In genomic region chr17:72672729-72673128, GRCh38 we compare ENCODE assay signal across 30 cellular contexts.
"Had no signal": no experiment of that assay in that cellular context is flagged by ENCODE, and none has a peak within 500 bp of the region (broad histone marks: within the 10 kb centered on the region; RNA-seq: fewer than 3 reads in every experiment).

No MANE protein-coding gene starts in this region.

- H3K36me3 ChIP-seq: brain microvascular endothelial cell had no signal

- DNase-seq: activated CD4-positive, alpha-beta memory T cell treated with anti-CD3 and anti-CD28 coated beads for 36 hours; activated CD4-positive, alpha-beta T cell treated with anti-CD3 and anti-CD28 coated beads for 36 hours; activated CD4-positive, alpha-beta T cell treated with anti-CD3 and anti-CD28 coated beads, Interleukin-2, amount 10 ng/mL, durations not matched to agents 24 days and 14 days; activated CD4-positive, CD25-positive, alpha-beta regulatory T cell; activated CD4-positive, CD25-positive, alpha-beta regulatory T cell treated with anti-CD3 and anti-CD28 coated beads, Interleukin-2, amount 50 U/mL, for 72 hours; activated CD8-positive, alpha-beta memory T cell treated with anti-CD3 and anti-CD28 coated beads, Interleukin-2, amount 50 U/mL, for 48 hours; activated effector memory CD4-positive, alpha-beta T cell treated with Interleukin-2 at 50 U/mL for 16 hours; activated gamma-delta T cell treated with Interleukin-2 at 50 U/mL for 16 hours; activated naive CD4-positive, alpha-beta T cell treated with anti-CD3 and anti-CD28 coated beads, Interleukin-2, amount 50 U/mL, for 16 hours; activated naive CD4-positive, alpha-beta T cell treated with Interleukin-2 at 50 U/mL for 16 hours; activated T-cell treated with anti-CD3 and anti-CD28 coated beads for 4 hours; activated T-cell treated with anti-CD3 and anti-CD28 coated beads, Interleukin-2, amount 50 U/mL, for 24 hours; activated T-cell treated with anti-CD3 and anti-CD28 coated beads, Interleukin-2, amount 50 U/mL, for 72 hours; amniotic stem cell; anterior cingulate cortex; brain microvascular endothelial cell; dorsolateral prefrontal cortex; effector memory CD4-positive, alpha-beta T cell; endodermal cell; foreskin fibroblast; T-helper 1 cell; T-helper 2 cell had no signal

- FAIRE-seq: astrocyte, bronchial epithelial cell, frontal cortex had no signal

- H3K4me3 Mint-ChIP-seq: activated CD4-positive, alpha-beta memory T cell treated with anti-CD3 and anti-CD28 coated beads for 36 hours; activated CD4-positive, alpha-beta T cell treated with anti-CD3 and anti-CD28 coated beads for 36 hours; activated CD4-positive, alpha-beta T cell treated with anti-CD3 and anti-CD28 coated beads, Interleukin-2, amount 10 ng/mL, durations not matched to agents 24 days and 14 days; activated naive CD8-positive, alpha-beta T cell; activated T-cell treated with anti-CD3 and anti-CD28 coated beads, Interleukin-2, amount 50 U/mL, for 24 hours; activated T-cell treated with anti-CD3 and anti-CD28 coated beads, Interleukin-2, amount 50 U/mL, for 72 hours; central memory CD8-positive, alpha-beta T cell; dendritic cell treated with granulocyte-macrophage colony-stimulating factor and Interleukin-4, amounts not matched to agents 40 ng/mL and 50 ng/mL, for 4 days; endodermal cell had no signal

- ATAC-seq: activated CD4-positive, alpha-beta T cell treated with anti-CD3 and anti-CD28 coated beads for 36 hours; activated T-cell treated with anti-CD3 and anti-CD28 coated beads, Interleukin-2, amount 50 U/mL, for 72 hours; esophagus mucosa had no signal

- H3K27me3 Mint-ChIP-seq: activated CD4-positive, alpha-beta memory T cell treated with anti-CD3 and anti-CD28 coated beads for 36 hours; activated CD4-positive, alpha-beta T cell treated with anti-CD3 and anti-CD28 coated beads for 36 hours; activated CD4-positive, alpha-beta T cell treated with anti-CD3 and anti-CD28 coated beads, Interleukin-2, amount 10 ng/mL, durations not matched to agents 24 days and 14 days; activated naive CD8-positive, alpha-beta T cell; activated T-cell treated with anti-CD3 and anti-CD28 coated beads, Interleukin-2, amount 50 U/mL, for 24 hours; central memory CD8-positive, alpha-beta T cell; dendritic cell treated with granulocyte-macrophage colony-stimulating factor and Interleukin-4, amounts not matched to agents 40 ng/mL and 50 ng/mL, for 4 days had no signal

- H3K4me1 Mint-ChIP-seq: activated CD4-positive, alpha-beta T cell treated with anti-CD3 and anti-CD28 coated beads for 36 hours; central memory CD8-positive, alpha-beta T cell; endodermal cell had no signal

- H3K27ac Mint-ChIP-seq: activated CD4-positive, alpha-beta memory T cell treated with anti-CD3 and anti-CD28 coated beads for 36 hours; activated CD4-positive, alpha-beta T cell treated with anti-CD3 and anti-CD28 coated beads for 36 hours; activated CD4-positive, alpha-beta T cell treated with anti-CD3 and anti-CD28 coated beads, Interleukin-2, amount 10 ng/mL, durations not matched to agents 24 days and 14 days; activated naive CD8-positive, alpha-beta T cell; activated T-cell treated with anti-CD3 and anti-CD28 coated beads, Interleukin-2, amount 50 U/mL, for 24 hours; activated T-cell treated with anti-CD3 and anti-CD28 coated beads, Interleukin-2, amount 50 U/mL, for 72 hours; dendritic cell treated with granulocyte-macrophage colony-stimulating factor and Interleukin-4, amounts not matched to agents 40 ng/mL and 50 ng/mL, for 4 days; endodermal cell had no signal

- H3K4me3 ChIP-seq: coronary artery, dorsolateral prefrontal cortex had no signal

- H3K27ac ChIP-seq: brain microvascular endothelial cell, coronary artery, dorsolateral prefrontal cortex had no signal

- H3K27me3 ChIP-seq: brain microvascular endothelial cell, dorsolateral prefrontal cortex had no signal

- H3K9me3 Mint-ChIP-seq: activated T-cell treated with anti-CD3 and anti-CD28 coated beads, Interleukin-2, amount 50 U/mL, for 72 hours; central memory CD8-positive, alpha-beta T cell; dendritic cell treated with granulocyte-macrophage colony-stimulating factor and Interleukin-4, amounts not matched to agents 40 ng/mL and 50 ng/mL, for 4 days; endodermal cell had no signal
